1 cellular context compared by ENCODE assay signal in genomic region chrX:154818916-154819770, GRCh38.
TF ChIP-seq lines count a peak whose summit lies in the region.

No MANE protein-coding gene starts in this region.

TF ChIP-seq in K562, 482 proteins besides CTCF, POLR2A, EP300 and RAD21 (continued from another document):
- TF ChIP-seq ZNF134 (CRISPR knock-in tag; conservative IDR thresholded peaks at IDR 0.05) = no peak
- TF ChIP-seq MYBL2 (IDR thresholded peaks at IDR 0.05; ENCODE audit: low read depth) = peak; percentile 48; the same call in 1 of the 2 replicates
- no peak for TF ChIP-seq MYBL2 (CRISPR knock-in tag; IDR thresholded peaks at IDR 0.05; ENCODE audit: borderline replicate concordance)
- no peak for TF ChIP-seq NR4A1 (CRISPR knock-in tag; IDR thresholded peaks at IDR 0.05)
- TF ChIP-seq NR4A1 (tag; IDR thresholded peaks at IDR 0.05) = no peak
- TF ChIP-seq TBL1XR1 (IDR thresholded peaks at IDR 0.05; ENCODE audit: low read length in 2 of 2) = peak in 1 of 2 experiments; percentile 11; a peak in 1 of 4 replicates
- TF ChIP-seq NFATC3 (IDR thresholded peaks at IDR 0.05) = no peak
- TF ChIP-seq HMGXB4 (CRISPR knock-in tag; IDR thresholded peaks at IDR 0.05) = no peak
- TF ChIP-seq TCF7L2 (IDR thresholded peaks at IDR 0.05; ENCODE audit: low read depth, low read length) = no peak
- peak; percentile 38 for TF ChIP-seq USF1 (CRISPR knock-in tag; IDR thresholded peaks at IDR 0.05)
- TF ChIP-seq PCBP2 (IDR thresholded peaks at IDR 0.05; ENCODE audit: low read depth, low read length, poor library complexity, severe bottlenecking) = no peak
- TF ChIP-seq PCBP1 (IDR thresholded peaks at IDR 0.05; ENCODE audit: low read depth, low read length, poor library complexity, severe bottlenecking) = no peak
- TF ChIP-seq NONO (IDR thresholded peaks at IDR 0.05; ENCODE audit: low read depth in 2 of 2, low read length in 1 of 2) = no peak
- no peak for TF ChIP-seq ZNF609 (CRISPR knock-in tag; IDR thresholded peaks at IDR 0.05; ENCODE audit: borderline replicate concordance)
- TF ChIP-seq BACH1 (tag; IDR thresholded peaks at IDR 0.05) = no peak
- no peak for TF ChIP-seq ZNF830 (CRISPR knock-in tag; IDR thresholded peaks at IDR 0.05)
- no peak for TF ChIP-seq SUPT5H (IDR thresholded peaks at IDR 0.05)
- TF ChIP-seq NFE2L1 (tag; IDR thresholded peaks at IDR 0.05; ENCODE audit: borderline replicate concordance, low read depth) = no peak
- no peak for TF ChIP-seq MIER1 (IDR thresholded peaks at IDR 0.05; ENCODE audit: low read depth)
- peak; percentile 33; the same call in 1 of the 2 replicates for TF ChIP-seq JUND (IDR thresholded peaks at IDR 0.05; ENCODE audit: borderline replicate concordance, low read depth, low read length)
- TF ChIP-seq JUND (tag; IDR thresholded peaks at IDR 0.05; ENCODE audit: borderline replicate concordance, low read depth, low read length) = no peak; the same call in 2 of the 3 replicates
- no peak for TF ChIP-seq CBX8 (IDR thresholded peaks at IDR 0.05; ENCODE audit: borderline replicate concordance, extremely low read depth, low read depth, low read length, poor library complexity, severe bottlenecking)
- no peak for TF ChIP-seq TAF7 (tag; IDR thresholded peaks at IDR 0.05)
- no peak for TF ChIP-seq ZBTB26 (CRISPR knock-in tag; IDR thresholded peaks at IDR 0.05)
- peak; percentile 73 for TF ChIP-seq PKNOX1 (IDR thresholded peaks at IDR 0.05)
- TF ChIP-seq PHB2 (IDR thresholded peaks at IDR 0.05; ENCODE audit: low read depth) = no peak
- TF ChIP-seq ZNF444 (CRISPR knock-in tag; IDR thresholded peaks at IDR 0.05) = no peak
- TF ChIP-seq FOS (IDR thresholded peaks at IDR 0.05; ENCODE audit: extremely low read depth, insufficient read length) = no peak
- no peak for TF ChIP-seq MTA2 (IDR thresholded peaks at IDR 0.05; ENCODE audit: low read depth)
- peak; percentile 85 for TF ChIP-seq C11orf30 (IDR thresholded peaks at IDR 0.05; ENCODE audit: low read depth)
- no peak for TF ChIP-seq HLTF (IDR thresholded peaks at IDR 0.05)
- TF ChIP-seq ZNF316 (IDR thresholded peaks at IDR 0.05) = peak; percentile 81
- no peak for TF ChIP-seq GABPA (tag; conservative IDR thresholded peaks at IDR 0.05; ENCODE audit: low read depth)
- no peak for TF ChIP-seq ZNF224 (CRISPR knock-in tag; IDR thresholded peaks at IDR 0.05)
- TF ChIP-seq TBP (optimal IDR thresholded peaks at IDR 0.05; ENCODE audit: low read depth, low read length) = no peak
- TF ChIP-seq ZNF75A (CRISPR knock-in tag; IDR thresholded peaks at IDR 0.05) = no peak
- no peak for TF ChIP-seq NR2C2 (CRISPR knock-in tag; IDR thresholded peaks at IDR 0.05)
- TF ChIP-seq NR2C2 (tag; IDR thresholded peaks at IDR 0.05) = peak; percentile 84
- TF ChIP-seq SOX6 (IDR thresholded peaks at IDR 0.05) = peak; percentile 21; the same call in 1 of the 2 replicates
- peak; percentile 23; the same call in 1 of the 2 replicates for TF ChIP-seq DPF2 (IDR thresholded peaks at IDR 0.05)
- TF ChIP-seq RBM22 (IDR thresholded peaks at IDR 0.05; ENCODE audit: low read depth, low read length, poor library complexity, severe bottlenecking) = no peak
- peak; percentile 79 for TF ChIP-seq MAFG (tag; conservative IDR thresholded peaks at IDR 0.05)
- no peak for TF ChIP-seq E2F3 (CRISPR knock-in tag; IDR thresholded peaks at IDR 0.05)
- TF ChIP-seq ZBTB17 (CRISPR knock-in tag; IDR thresholded peaks at IDR 0.05) = no peak
- TF ChIP-seq MEIS2 (IDR thresholded peaks at IDR 0.05; ENCODE audit: partially characterized antibody) = peak; percentile 74
- TF ChIP-seq ZKSCAN3 (CRISPR knock-in tag; IDR thresholded peaks at IDR 0.05) = no peak
- TF ChIP-seq XRCC5 (IDR thresholded peaks at IDR 0.05; ENCODE audit: low read depth, low read length) = no peak
- TF ChIP-seq MAFF (IDR thresholded peaks at IDR 0.05; ENCODE audit: low read length) = no peak; the same call in 1 of the 2 replicates
- peak; percentile 95 for TF ChIP-seq BHLHE40 (IDR thresholded peaks at IDR 0.05; ENCODE audit: low read length)
- peak; percentile 37; the same call in 1 of the 2 replicates for TF ChIP-seq ZFX (CRISPR knock-in tag; IDR thresholded peaks at IDR 0.05)
- TF ChIP-seq MLLT1 (IDR thresholded peaks at IDR 0.05) = peak in 1 of 2 experiments; percentile 60; a peak in 2 of 4 replicates
